12 cellular contexts compared by ENCODE assay signal in the genomic region with DNA sequence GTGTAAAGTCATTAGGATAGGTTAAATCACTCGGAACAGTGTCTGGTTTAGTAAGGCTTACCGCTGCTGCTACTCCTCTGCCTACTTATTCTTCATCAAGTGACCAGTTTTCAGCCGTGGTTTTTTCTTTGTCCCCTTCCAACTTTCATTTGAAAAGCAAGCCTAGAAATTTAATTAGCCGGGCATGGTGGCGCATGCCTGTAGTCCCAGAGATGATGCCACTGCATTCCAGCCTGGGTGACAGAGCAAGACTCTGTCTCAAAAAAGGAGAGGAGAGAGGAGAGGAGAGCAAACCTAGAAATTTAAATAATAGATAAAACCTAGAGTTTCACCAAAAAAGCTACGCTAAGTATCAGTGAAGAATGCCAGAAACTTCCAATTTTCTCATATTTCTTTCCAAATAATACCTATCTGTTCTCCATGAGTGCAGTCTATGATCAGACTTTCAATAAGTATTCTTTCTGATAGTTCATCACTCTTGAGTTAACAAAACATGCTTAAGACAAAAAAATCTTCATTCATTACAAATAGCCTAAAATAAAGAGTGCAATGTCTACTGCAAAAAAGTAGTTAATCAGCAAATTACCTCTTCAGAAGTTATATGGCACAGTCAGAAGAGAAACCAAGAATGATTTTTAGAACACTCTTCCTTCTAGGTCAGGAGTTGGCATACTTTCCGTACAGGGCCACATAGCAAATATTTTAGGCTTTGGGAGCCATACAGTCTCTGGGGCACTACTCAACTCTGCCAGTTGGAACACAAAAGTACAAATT. TPM values are rescaled to one million over a fixed set of nuclear protein-coding genes. Genes with fewer than 3 reads are reported as not detected.
A peak's percentile ranks its signal among the peaks of the same experiment; 100 is the strongest.
DNase-seq lines count a peak whose midpoint lies in the region; ATAC-seq and TF ChIP-seq lines count a peak whose summit lies in the region.
"Had no signal": no experiment of that assay in that cellular context is flagged by ENCODE, and none has a peak within 500 bp of the region (broad histone marks: within the 10 kb centered on the region; RNA-seq: fewer than 3 reads in every experiment).

No MANE protein-coding gene starts in this region.

- H3K4me2 ChIP-seq in PC-9 (peak overlapping the region; percentile 63), mammary epithelial cell (ENCODE audit: insufficient read depth, low read depth, low read length) (peak overlapping the region; percentile 72)
- H3K4me2 ChIP-seq: BLaER1 treated with 17β-estradiol and CSF1 and Interleukin-3, amounts not matched to agents 10 nM and 100 nM had no signal

- TF ChIP-seq CTCF in PC-9 (conservative IDR thresholded peaks at IDR 0.05) = no peak
- TF ChIP-seq CTCF in mammary epithelial cell (conservative IDR thresholded peaks at IDR 0.05 in 1 of 2, IDR thresholded peaks at IDR 0.05 in 1 of 2; ENCODE audit: extremely low read depth in 1 of 2, insufficient read depth in 1 of 2, low read depth in 1 of 2, low read length in 2 of 2) = no peak
- TF ChIP-seq CTCF in lower lobe of right lung (IDR thresholded peaks at IDR 0.05) = no peak
- TF ChIP-seq CTCF in suprapubic skin (IDR thresholded peaks at IDR 0.05) = no peak

- no peak overlapping the region for H2AFZ ChIP-seq in PC-9
- H2AFZ ChIP-seq in mammary epithelial cell (ENCODE audit: low read depth, low read length) = peak overlapping the region; percentile 36

- peaks cover 42% of the 10 kb centered on the region for H4K20me1 ChIP-seq in PC-9 (ENCODE audit: insufficient read depth)
- H4K20me1 ChIP-seq in mammary epithelial cell (ENCODE audit: insufficient read depth, low read length) = no peaks in the 10 kb centered on the region

- WGBS in mammary epithelial cell (ENCODE audit: low coverage, missing lambda C conversion rate) = 10% methylated on average over 7 of the region's 7 CpGs
- WGBS in suprapubic skin = 61% methylated on average over 7 of the region's 7 CpGs

- H3K4me1 ChIP-seq in PC-9 (replicated peaks; ENCODE audit: insufficient read depth) (peaks cover 32% of the 10 kb centered on the region), mammary epithelial cell (ENCODE audit: insufficient read depth, low read length) (peaks cover 27% of the 10 kb centered on the region), lower lobe of right lung (peaks cover 39% of the 10 kb centered on the region), suprapubic skin (peaks cover 26% of the 10 kb centered on the region)

- in situ Hi-C loops in mammary epithelial cell (cut with MboI; ENCODE audit: low sequenced_read_pairs in 2 of 2) = no loop called here

- no peak for DNase-seq in PC-9
- no peak for DNase-seq in mammary epithelial cell
- DNase-seq in lower lobe of right lung = no peak
- no peak for DNase-seq in suprapubic skin (ENCODE audit: low spot score in 2 of 2)
- DNase-seq in A172 (ENCODE audit: low spot score) = no peak
- no peak for DNase-seq in MV-4-11 (lab: John Stamatoyannopoulos, UW)
- DNase-seq in T1000 (lab: John Stamatoyannopoulos, UW) = no peak
- DNase-seq: activated CD8-positive, alpha-beta T cell treated with anti-CD3 and anti-CD28 coated beads, Interleukin-2, amount 10 ng/mL, durations not matched to agents 7 days and 5 days; hippocampal formation; stimulated activated CD4-positive, alpha-beta T cell treated with anti-CD3 and anti-CD28 coated beads, Interleukin-15, amount 100 ng/mL, for 24 hours had no signal

- no peak for TF ChIP-seq EP300 in suprapubic skin (IDR thresholded peaks at IDR 0.05)

- peaks cover 87% of the 10 kb centered on the region for H3K79me2 ChIP-seq in PC-9 (ENCODE audit: low read depth)
- peaks cover 91% of the 10 kb centered on the region for H3K79me2 ChIP-seq in mammary epithelial cell (ENCODE audit: insufficient read depth, low read length)

- intact Hi-C loops in PC-9 (cut with micrococcal nuclease; ENCODE audit: unreplicated experiment) = loop anchor here (1.0 kb wide), 1 partner anchor 15 kb away; the partner anchor contains the start of gene ANKFY1
- intact Hi-C loops in mammary epithelial cell (cut with micrococcal nuclease) = loop anchor here (1.0 to 2.0 kb wide), 2 partner anchors 14 to 33 kb away; partner anchors contain the start of gene ANKFY1
- intact Hi-C loops in lower lobe of right lung (cut with DNase I) = no loop called here

- CTCF ChIA-PET in PC-9 (lab: Charles Lee) = interaction anchor here (0.5 to 1.5 kb wide), 5 partner anchors 19 to 671 kb away, joined by 3 to 7 read pairs (median 3); no protein-coding TSS in a partner anchor
- CTCF ChIA-PET in mammary epithelial cell (lab: Charles Lee; ENCODE audit: low non-redundant PET) = interaction anchor here (0.7 to 0.8 kb wide), 3 partner anchors 33 to 70 kb away, joined by 4 to 5 read pairs (median 5); no protein-coding TSS in a partner anchor

- H3K27ac ChIP-seq in PC-9 (peak overlapping the region; percentile 89), mammary epithelial cell (ENCODE audit: insufficient read depth, low read depth, low read length) (peak overlapping the region; percentile 96), lower lobe of right lung (peak overlapping the region; percentile 40), suprapubic skin (peak overlapping the region; percentile 73)
- H3K27ac ChIP-seq: BLaER1 treated with 17β-estradiol and CSF1 and Interleukin-3, amounts not matched to agents 10 nM and 100 nM had no signal

- no peaks in the 10 kb centered on the region for H3K36me3 ChIP-seq in PC-9 (ENCODE audit: low read depth)
- no peaks in the 10 kb centered on the region for H3K36me3 ChIP-seq in mammary epithelial cell (ENCODE audit: insufficient read depth, low read length)
- H3K36me3 ChIP-seq in lower lobe of right lung = no peaks in the 10 kb centered on the region
- no peaks in the 10 kb centered on the region for H3K36me3 ChIP-seq in suprapubic skin

- TF ChIP-seq POLR2A in suprapubic skin (IDR thresholded peaks at IDR 0.05) = no peak

- H3K4me3 ChIP-seq in PC-9 = no peak overlapping the region
- peak overlapping the region in 2 of 3 experiments; percentile 10 to 14 for H3K4me3 ChIP-seq in mammary epithelial cell (replicated peaks in 1 of 3; ENCODE audit: insufficient read depth in 1 of 3, low read depth in 2 of 3, low read length in 3 of 3)
- no peak overlapping the region for H3K4me3 ChIP-seq in lower lobe of right lung
- no peak overlapping the region for H3K4me3 ChIP-seq in suprapubic skin
- H3K4me3 ChIP-seq: BLaER1 treated with 17β-estradiol and CSF1 and Interleukin-3, amounts not matched to agents 10 nM and 100 nM had no signal

- TSS peak; percentile 61 for BruUV-seq in PC-9 (replicated peaks; lab: Mats Ljungman, UMichigan)
- TSS peak; percentile 96 for BruUV-seq in mammary epithelial cell (replicated peaks; lab: Mats Ljungman, UMichigan)

- H3F3A ChIP-seq in PC-9 (ENCODE audit: insufficient read depth, low read depth) = peaks cover 24% of the 10 kb centered on the region

- POLR2A ChIA-PET in PC-9 (lab: Charles Lee; ENCODE audit: unreplicated experiment) = interaction anchor here (0.5 to 1.0 kb wide), 6 partner anchors 12 to 672 kb away, joined by 3 to 13 read pairs (median 8); no protein-coding TSS in a partner anchor

- H3K9me2 ChIP-seq in PC-9 (ENCODE audit: insufficient read depth) = no peaks in the 10 kb centered on the region

- H3K27me3 ChIP-seq in PC-9 (ENCODE audit: insufficient read depth, low read depth) = no peaks in the 10 kb centered on the region
- H3K27me3 ChIP-seq in mammary epithelial cell (ENCODE audit: insufficient read depth, low read length) = no peaks in the 10 kb centered on the region
- H3K27me3 ChIP-seq in lower lobe of right lung (ENCODE audit: low read depth) = no peaks in the 10 kb centered on the region
- no peaks in the 10 kb centered on the region for H3K27me3 ChIP-seq in suprapubic skin
- H3K27me3 ChIP-seq: BLaER1 treated with 17β-estradiol and CSF1 and Interleukin-3, amounts not matched to agents 10 nM and 100 nM had no signal

- H3K9me3 ChIP-seq in PC-9 (ENCODE audit: insufficient read depth, low read depth) = no peaks in the 10 kb centered on the region
- no peaks in the 10 kb centered on the region for H3K9me3 ChIP-seq in mammary epithelial cell (replicated peaks; ENCODE audit: insufficient read depth, low read length)
- H3K9me3 ChIP-seq in lower lobe of right lung = no peaks in the 10 kb centered on the region
- no peaks in the 10 kb centered on the region for H3K9me3 ChIP-seq in suprapubic skin
- H3K9me3 ChIP-seq: BLaER1 treated with 17β-estradiol and CSF1 and Interleukin-3, amounts not matched to agents 10 nM and 100 nM had no signal

- H3K9ac ChIP-seq in mammary epithelial cell (ENCODE audit: insufficient read depth, low read length) = peak overlapping the region; percentile 77

- dilution Hi-C loops in mammary epithelial cell (cut with HindIII; ENCODE audit: low sequenced_read_pairs) = no loop called here

- ATAC-seq in lower lobe of right lung (peak in 1 of 2 donors; percentile 40), GM18502 (IDR thresholded peaks at IDR 0.05; ENCODE audit: poor library complexity, unreplicated experiment) (no peak)
- ATAC-seq: activated CD8-positive, alpha-beta T cell treated with anti-CD3 and anti-CD28 coated beads, Interleukin-2, amount 10 ng/mL, durations not matched to agents 7 days and 5 days had no signal

RNA-seq across cellular contexts. Expression of gene ANKFY1, which starts 15.1 kb away (rescaled TPM):
- total RNA-seq in PC-9 (2021) (63.9 and 74.5 TPM in 2 replicates), mammary epithelial cell (10 to 100 TPM; 45.4 to 46.2 TPM), lower lobe of right lung (70.3 TPM), suprapubic skin (10 to 100 TPM; 25.6 to 70.6 (median 44.9) TPM)
- polyA plus RNA-seq in mammary epithelial cell = 21.9 TPM
- polyA minus RNA-seq in mammary epithelial cell = 77.8 TPM
- 16.5 and 21.3 TPM in 2 replicates for total RNA-seq in A172 (2014; rRNA removed; shearing (Covaris generic))

Comparison
In these comparisons a context has a peak if more than half of its experiments do, and no peak if none do; other contexts are left out.
1. H3K27ac ChIP-seq: peak in every context shown above with its lines; median percentile 96 in mammary epithelial cell; 89 in PC-9; 73 in suprapubic skin; 40 in lower lobe of right lung.
2. H3K4me3 ChIP-seq: peak in mammary epithelial cell (2 of 3); none in PC-9 (single experiment), lower lobe of right lung (single experiment) and suprapubic skin (single experiment).